In genomic region chr3:48151058-48151806, GRCh38 we compare ENCODE assay signal across 8 cellular contexts. TPM values are rescaled to one million over a fixed set of nuclear protein-coding genes. Genes with fewer than 3 reads are reported as not detected.
DNase-seq lines count a peak whose midpoint lies in the region; ATAC-seq, FAIRE-seq and TF ChIP-seq lines count a peak whose summit lies in the region.

No MANE protein-coding gene starts in this region.

- no peak overlapping the region for H3K4me3 Mint-ChIP-seq in WTC11

- FAIRE-seq in bronchial epithelial cell (lab: Jason Lieb, UNC) = no peak

- H3K4me2 ChIP-seq in BLaER1 = peak overlapping the region; percentile 9; the same call in 1 of the 2 replicates

- H3K36me3 ChIP-seq in BLaER1 (0 out of 2 replicates have a peak, but pooled peaks cover 4% of the 10 kb centered on the region), bronchial epithelial cell (ENCODE audit: control insufficient read depth, insufficient read depth, low read length) (no peaks in the 10 kb centered on the region)

- TF ChIP-seq CTCF in WTC11 (IDR thresholded peaks at IDR 0.05) = peak; percentile 69
- TF ChIP-seq CTCF in bronchial epithelial cell (IDR thresholded peaks at IDR 0.05; ENCODE audit: insufficient read depth, low read length, severe bottlenecking) = peak; percentile 94

- CTCF ChIA-PET in WTC11 (lab: Charles Lee) = interaction anchor here (0.5 to 5.4 kb wide), 77 partner anchors 9 to 719 kb away, joined by 3 to 145 read pairs (median 5); partner anchors contain the start of genes CDC25A and ZNF589

- H3K27ac Mint-ChIP-seq in WTC11 = no peak overlapping the region

- H3K36me3 Mint-ChIP-seq in WTC11 = no peaks in the 10 kb centered on the region

- no peak overlapping the region for H3K27ac ChIP-seq in BLaER1

- H4K20me1 ChIP-seq in BLaER1 = no peaks in the 10 kb centered on the region

- no peaks in the 10 kb centered on the region for H3K27me3 Mint-ChIP-seq in WTC11 (ENCODE audit: low read depth)

- H3K27me3 ChIP-seq in BLaER1 = no peaks in the 10 kb centered on the region
- H3K27me3 ChIP-seq in bronchial epithelial cell (ENCODE audit: control insufficient read depth, insufficient read depth, low read length) = no peaks in the 10 kb centered on the region

- H3K9ac ChIP-seq in BLaER1 = no peak overlapping the region

- H3K4me3 ChIP-seq in BLaER1 (no peak overlapping the region), bronchial epithelial cell (ENCODE audit: low read depth, low read length) (no peak overlapping the region)

- H3K4me1 Mint-ChIP-seq in WTC11 = peaks cover 7% of the 10 kb centered on the region

- H3K9me3 Mint-ChIP-seq in WTC11 = no peaks in the 10 kb centered on the region

- ATAC-seq in GM21619 (IDR thresholded peaks at IDR 0.05; ENCODE audit: unreplicated experiment) (peak; percentile 84), WTC11 (peak; percentile 99), HG03139 (IDR thresholded peaks at IDR 0.05; ENCODE audit: unreplicated experiment) (no peak)

- peaks cover 14% of the 10 kb centered on the region for H3K4me1 ChIP-seq in BLaER1

- POLR2A ChIA-PET in WTC11 (lab: Charles Lee) = interaction anchor here (0.6 to 1.6 kb wide), 6 partner anchors 11 to 314 kb away, joined by 3 to 10 read pairs (median 4); no protein-coding TSS in a partner anchor

- DNase-seq in NCI-H2029 treated with DMSO at 0.1 percent for 48 hours (lab: John Stamatoyannopoulos, UW) = peak; percentile 96
- peak; percentile 90 for DNase-seq in WTC11 (ENCODE audit: low spot score)
- DNase-seq in bronchial epithelial cell (ENCODE audit: low read depth) = peak; percentile 62
- DNase-seq in islet precursor cell = peak; percentile 95
- peak; percentile 44 to 58 (median 54) for DNase-seq in stimulated activated CD4-positive, alpha-beta T cell treated with anti-CD3 and anti-CD28 coated beads, Interleukin-12 subunit alpha, Interleukin-12 subunit beta, amount 100 ng/mL, for 48 hours (ENCODE audit: low read depth in 2 of 3, low spot score in 1 of 3)

- no peaks in the 10 kb centered on the region for H3K9me3 ChIP-seq in BLaER1

TF ChIP-seq in WTC11, 78 proteins besides CTCF, POLR2A, EP300 and RAD21:
- TF ChIP-seq HMGXB4 (CRISPR knock-in tag; IDR thresholded peaks at IDR 0.05) (no peak), ZNF512 (CRISPR knock-in tag; IDR thresholded peaks at IDR 0.05; ENCODE audit: borderline replicate concordance) (no peak), USF2 (CRISPR knock-in tag; IDR thresholded peaks at IDR 0.05) (no peak)

RNA-seq across cellular contexts. Expression of gene CDC25A, which starts 37.0 kb away (rescaled TPM):
- total RNA-seq in WTC11 (2021) (52.4 to 57.6 TPM (median 54.7 TPM) in 3 replicates), bronchial epithelial cell (1.5 and 2.4 TPM in 2 replicates)

Comparison
In these comparisons a context has a peak if more than half of its experiments do, and no peak if none do; other contexts are left out.
1. RNA of gene CDC25A, which starts 37.0 kb away (total RNA-seq): 52.4 to 57.6 TPM in WTC11; 1.5 to 2.4 TPM in bronchial epithelial cell; every median in the first group is over 10 times any median in the second.
2. Peak in every context shown above with its lines, with median percentiles within 50 percentile points of each other: DNase-seq.